In the genomic region with DNA sequence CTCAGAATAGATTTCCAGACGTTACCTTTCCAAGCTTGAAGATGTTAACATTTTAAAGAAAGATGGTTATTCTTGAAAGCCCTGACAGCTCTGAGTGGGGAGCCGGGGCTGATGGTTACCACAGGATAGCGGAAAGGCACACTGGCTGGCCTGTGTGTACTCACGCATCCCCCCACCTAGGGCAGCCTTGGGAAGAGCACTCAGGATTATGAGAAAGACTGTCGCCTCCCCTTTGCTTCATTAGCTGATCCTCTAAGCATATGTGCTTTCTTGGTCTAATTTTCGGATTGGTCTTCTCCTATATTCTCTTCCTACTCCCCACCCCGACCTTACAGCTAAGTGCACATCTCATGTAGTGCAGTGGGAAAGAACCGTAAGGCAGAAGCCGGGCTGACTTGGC, we compare ENCODE assay signal across 9 cellular contexts. TPM values are rescaled to one million over a fixed set of nuclear protein-coding genes. Genes with fewer than 3 reads are reported as not detected.
"Had no signal": no experiment of that assay in that cellular context is flagged by ENCODE, and none has a peak within 500 bp of the region (broad histone marks: within the 10 kb centered on the region; RNA-seq: fewer than 3 reads in every experiment).

No MANE protein-coding gene starts in this region.

- H3K27ac Mint-ChIP-seq: GM23338, H9, IgD-negative memory B cell had no signal

- H3K4me3 Mint-ChIP-seq: GM23338, H9, IgD-negative memory B cell had no signal

- H3K4me3 ChIP-seq: GM23338 had no signal

- H3K4me2 ChIP-seq: GM23338 had no signal

- H3K9me3 Mint-ChIP-seq: GM23338, H9, IgD-negative memory B cell had no signal

- H2AFZ ChIP-seq: GM23338 had no signal

- H3K36me3 Mint-ChIP-seq: IgD-negative memory B cell had no signal

- DNase-seq: H9, HCEC 1CT, KBM-7 had no signal

- ATAC-seq: GM23338 had no signal

- FAIRE-seq: H1, H54, HTR-8/SVneo had no signal

RNA-seq across cellular contexts. Expression of a gene that starts 20.7 kb away (rescaled TPM):
- total RNA-seq: GM23338, HT-29 had no signal
- polyA plus RNA-seq: IgD-negative memory B cell had no signal
